ENCODE assay signal across 23 cellular contexts in genomic region chr7:50621206-50621605, GRCh38. TPM values are rescaled to one million over a fixed set of nuclear protein-coding genes. Genes with fewer than 3 reads are reported as not detected.
DNase-seq lines count a peak whose midpoint lies in the region; ATAC-seq, FAIRE-seq and TF ChIP-seq lines count a peak whose summit lies in the region.
"Had no signal": no experiment of that assay in that cellular context is flagged by ENCODE, and none has a peak within 500 bp of the region (broad histone marks: within the 10 kb centered on the region; RNA-seq: fewer than 3 reads in every experiment).

No MANE protein-coding gene starts in this region.

- no peak overlapping the region for H3K4me3 ChIP-seq in esophagus muscularis mucosa
- no peak overlapping the region for H3K4me3 ChIP-seq in pancreas
- no peak overlapping the region for H3K4me3 ChIP-seq in PC-3 (ENCODE audit: low read length)
- H3K4me3 ChIP-seq in uterus, result no peak overlapping the region

- CTCF ChIA-PET in PC-3 (lab: Charles Lee), result no interaction called here

- H3K36me3 ChIP-seq in esophagus muscularis mucosa (peaks cover 2 to 41% (median 16%) of the 10 kb centered on the region in 4 donors), pancreas (peaks cover 0 to 5% (median 0%) of the 10 kb centered on the region in 3 donors), PC-3 (ENCODE audit: low read depth, low read length) (0 out of 2 replicates have a peak, but pooled peaks cover 5% of the 10 kb centered on the region), uterus (no peaks in the 10 kb centered on the region)

- H3K9ac ChIP-seq in PC-3 (ENCODE audit: low read length), result no peak overlapping the region

- H3K4me1 ChIP-seq in esophagus muscularis mucosa, result peaks cover 0 to 18% (median 12%) of the 10 kb centered on the region in 4 donors
- peaks cover 12 to 36% (median 23%) of the 10 kb centered on the region in 3 donors for H3K4me1 ChIP-seq in pancreas
- no peaks in the 10 kb centered on the region for H3K4me1 ChIP-seq in PC-3 (ENCODE audit: insufficient read depth, low read length)
- H3K4me1 ChIP-seq in uterus, result no peaks in the 10 kb centered on the region

- no peak for TF ChIP-seq POLR2A in esophagus muscularis mucosa (IDR thresholded peaks at IDR 0.05; ENCODE audit: low read depth)
- TF ChIP-seq POLR2A in uterus (IDR thresholded peaks at IDR 0.05), result no peak

- no peaks in the 10 kb centered on the region for H4K20me1 ChIP-seq in PC-3 (ENCODE audit: low read length)

- H3K27me3 ChIP-seq in esophagus muscularis mucosa, result no peaks in the 10 kb centered on the region
- H3K27me3 ChIP-seq in pancreas, result no peaks in the 10 kb centered on the region
- H3K27me3 ChIP-seq in PC-3 (ENCODE audit: low read length), result no peaks in the 10 kb centered on the region
- no peaks in the 10 kb centered on the region for H3K27me3 ChIP-seq in uterus

- TF ChIP-seq EP300 in esophagus muscularis mucosa (IDR thresholded peaks at IDR 0.05), result no peak

- H3F3A ChIP-seq in PC-3 (ENCODE audit: low read length, unreplicated experiment), result no peaks in the 10 kb centered on the region

- TF ChIP-seq CTCF in esophagus muscularis mucosa (IDR thresholded peaks at IDR 0.05), result no peak
- no peak for TF ChIP-seq CTCF in pancreas (IDR thresholded peaks at IDR 0.05)
- TF ChIP-seq CTCF in PC-3 (conservative IDR thresholded peaks at IDR 0.05; ENCODE audit: low read depth, low read length), result no peak
- TF ChIP-seq CTCF in uterus (IDR thresholded peaks at IDR 0.05), result no peak

- FAIRE-seq in pancreas (lab: Jason Lieb, UNC), result no peak
- FAIRE-seq: D721Med, GM12892, GM18507 had no signal

- no peaks in the 10 kb centered on the region for H3K9me3 ChIP-seq in esophagus muscularis mucosa
- no peaks in the 10 kb centered on the region for H3K9me3 ChIP-seq in pancreas
- H3K9me3 ChIP-seq in PC-3 (ENCODE audit: low read length), result no peaks in the 10 kb centered on the region
- no peaks in the 10 kb centered on the region for H3K9me3 ChIP-seq in uterus

- H3K4me2 ChIP-seq in PC-3 (ENCODE audit: low read length), result no peak overlapping the region

- peak overlapping the region in 1 of 4 donors; percentile 35 for H3K27ac ChIP-seq in esophagus muscularis mucosa (replicated peaks in 1 of 4)
- peak overlapping the region in 1 of 4 donors; percentile 0 for H3K27ac ChIP-seq in pancreas
- H3K27ac ChIP-seq in PC-3 (ENCODE audit: low read length), result no peak overlapping the region
- H3K27ac ChIP-seq in uterus, result no peak overlapping the region

- BruUV-seq in PC-3 (replicated peaks; lab: Mats Ljungman, UMichigan), result no TSS peak

- DNase-seq in D341Med (ENCODE audit: low spot score) (peak; percentile 12), NCI-H146 treated with DMSO at 0.1 percent for 48 hours (lab: John Stamatoyannopoulos, UW; ENCODE audit: unreplicated experiment) (peak; percentile 58), esophagus muscularis mucosa (ENCODE audit: extremely low spot score) (peak; percentile 86), pancreas (peak in 2 of 6 donors; percentile 28 to 57), PC-3 (no peak), NCI-H82 (lab: John Stamatoyannopoulos, UW) (no peak), uterus (no peak)
- DNase-seq: ACHN; C1 segment of cervical spinal cord; CD8-positive, alpha-beta memory T cell; GOT3; NCI-H1092 treated with DMSO at 0.1 percent for 48 hours; NCI-H1694; NCI-H2081 treated with DMSO at 0.1 percent for 48 hours; NCI-H446 treated with DMSO at 0.1 percent for 48 hours; NCI-H774; OCI-M1; SIG-M5 had no signal

- ATAC-seq in pancreas (peak; percentile 5 to 25 (median 8)), PC-3 (no peak)

- 76% methylated on average over 8 of the region's 8 CpGs for WGBS in esophagus muscularis mucosa
- WGBS in pancreas, 2 donors, result 34 to 38% methylated on average over 8 of the region's 8 CpGs

- POLR2A ChIA-PET in PC-3 (lab: Charles Lee; ENCODE audit: unreplicated experiment), result no interaction called here

- no peaks in the 10 kb centered on the region for H3K79me2 ChIP-seq in PC-3 (ENCODE audit: low read length)

- intact Hi-C loops in esophagus muscularis mucosa (cut with DNase I), result no loop called here
- intact Hi-C loops in pancreas (cut with DNase I), result no loop called here
- intact Hi-C loops in PC-3 (cut with micrococcal nuclease), result no loop called here
- intact Hi-C loops in uterus (cut with DNase I; ENCODE audit: low total_unique reads), result no loop called here

- no peaks in the 10 kb centered on the region for H3K9me2 ChIP-seq in PC-3 (replicated peaks; ENCODE audit: low read length)

- H2AFZ ChIP-seq in PC-3 (ENCODE audit: low read length), result no peak overlapping the region

RNA-seq across cellular contexts. Expression of gene DDC, which starts 56.0 kb away (rescaled TPM):
- not detected for total RNA-seq in esophagus muscularis mucosa
- 10 to 100 TPM in 3 of 6 donors, 1 to 10 TPM in 3; 2.7 to 18.1 (median 12.0) TPM for total RNA-seq in pancreas
- polyA plus RNA-seq in pancreas, result 10 to 100 TPM in 1 of 2 donors, 1 to 10 TPM in 1; 6.2 to 25.2 TPM
- not detected in 2 replicates for total RNA-seq in PC-3 (2014; rRNA removed)
- not detected for total RNA-seq in uterus
- total RNA-seq: CD8-positive, alpha-beta memory T cell; LHCN-M2; RPMI7951 had no signal
- polyA plus RNA-seq: CD8-positive, alpha-beta memory T cell had no signal

Comparison
In these comparisons a context has a peak if more than half of its experiments do, and no peak if none do; other contexts are left out.
1. DNase-seq: peak in D341Med (single experiment), NCI-H146 treated with DMSO at 0.1 percent for 48 hours (single experiment) and esophagus muscularis mucosa (single experiment); none in PC-3 (single experiment), NCI-H82 (single experiment) and uterus (0 of 2).